ENCODE assay signal across 10 cellular contexts in the genomic region with DNA sequence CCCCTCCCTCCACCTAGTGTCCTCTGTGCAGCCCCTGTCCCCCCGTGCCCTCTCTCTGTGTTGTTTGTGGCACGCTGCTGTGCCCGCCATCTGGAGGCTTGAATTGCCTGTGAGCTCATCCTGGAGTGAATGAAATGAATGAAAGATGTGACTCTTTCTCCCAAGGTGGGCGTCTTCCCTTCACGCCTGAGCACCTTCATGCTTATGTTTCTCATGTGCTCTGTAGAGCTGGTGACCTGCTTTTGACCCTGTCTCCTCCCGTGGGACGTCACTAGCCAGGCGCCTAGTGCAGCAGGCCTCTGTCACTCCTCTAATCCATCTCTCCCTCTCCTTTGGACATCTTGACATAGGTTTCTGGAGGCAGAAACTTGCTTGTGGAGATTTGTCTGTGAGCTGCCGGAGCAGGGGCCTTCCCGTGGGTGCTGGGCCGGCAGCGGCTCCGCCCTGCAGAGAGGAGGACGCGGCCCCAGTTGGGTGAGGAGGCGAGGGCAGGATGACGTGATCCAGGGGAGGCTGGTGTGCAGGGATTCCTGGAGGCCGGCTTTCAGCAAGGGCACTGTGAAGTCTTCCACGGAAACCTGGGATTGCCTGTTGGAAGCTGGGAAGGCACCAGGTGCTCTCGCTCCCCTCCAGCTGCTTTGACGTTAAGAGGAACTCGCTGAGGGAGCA. TPM values are rescaled to one million over a fixed set of nuclear protein-coding genes. Genes with fewer than 3 reads are reported as not detected.
DNase-seq lines count a peak whose midpoint lies in the region; ATAC-seq, FAIRE-seq and TF ChIP-seq lines count a peak whose summit lies in the region.
"Had no signal": no experiment of that assay in that cellular context is flagged by ENCODE, and none has a peak within 500 bp of the region (broad histone marks: within the 10 kb centered on the region; RNA-seq: fewer than 3 reads in every experiment).

No MANE protein-coding gene starts in this region.

- H3K9me3 Mint-ChIP-seq in activated naive CD8-positive, alpha-beta T cell treated with anti-CD3 and anti-CD28 coated beads, Interleukin-2, amount 10 ng/mL, durations not matched to agents 7 days and 5 days: no peaks in the 10 kb centered on the region
- H3K9me3 Mint-ChIP-seq in progenitor cell of endocrine pancreas (ENCODE audit: low read depth): no peaks in the 10 kb centered on the region

- POLR2A ChIA-PET in activated naive CD8-positive, alpha-beta T cell treated with anti-CD3 and anti-CD28 coated beads, Interleukin-2, amount 10 ng/mL, durations not matched to agents 7 days and 5 days (lab: Charles Lee): no interaction called here

- no peak for TF ChIP-seq CTCF in progenitor cell of endocrine pancreas (IDR thresholded peaks at IDR 0.05; ENCODE audit: unreplicated experiment)

- peak overlapping the region; percentile 78 for H3K27ac Mint-ChIP-seq in activated naive CD8-positive, alpha-beta T cell treated with anti-CD3 and anti-CD28 coated beads, Interleukin-2, amount 10 ng/mL, durations not matched to agents 7 days and 5 days
- H3K27ac Mint-ChIP-seq in progenitor cell of endocrine pancreas: peak overlapping the region; percentile 88

- peaks cover 8% of the 10 kb centered on the region for H3K4me1 Mint-ChIP-seq in activated naive CD8-positive, alpha-beta T cell treated with anti-CD3 and anti-CD28 coated beads, Interleukin-2, amount 10 ng/mL, durations not matched to agents 7 days and 5 days
- H3K4me1 Mint-ChIP-seq in progenitor cell of endocrine pancreas (ENCODE audit: low read depth): peaks cover 2% of the 10 kb centered on the region

- ATAC-seq in HG02938 (IDR thresholded peaks at IDR 0.05; ENCODE audit: unreplicated experiment): peak; percentile 55
- no peak for ATAC-seq in activated naive CD8-positive, alpha-beta T cell treated with anti-CD3 and anti-CD28 coated beads, Interleukin-2, amount 10 ng/mL, durations not matched to agents 7 days and 5 days (ENCODE audit: low read depth)

- FAIRE-seq in urothelium cell line (lab: Jason Lieb, UNC) (no peak), H54 (lab: Jason Lieb, UNC) (no peak)
- FAIRE-seq: A549 had no signal

- no peak for TF ChIP-seq POLR2A in H54 (IDR thresholded peaks at IDR 0.05; ENCODE audit: low read depth, low read length)

- H3K4me3 Mint-ChIP-seq in activated naive CD8-positive, alpha-beta T cell treated with anti-CD3 and anti-CD28 coated beads, Interleukin-2, amount 10 ng/mL, durations not matched to agents 7 days and 5 days: no peak overlapping the region
- no peak overlapping the region for H3K4me3 Mint-ChIP-seq in progenitor cell of endocrine pancreas (ENCODE audit: low read depth)

- DNase-seq in NCI-H1417 (lab: John Stamatoyannopoulos, UW): peak; percentile 30 to 71 (median 38)
- DNase-seq in NCI-H1417 treated with DMSO at 0.1 percent for 48 hours (lab: John Stamatoyannopoulos, UW): no peak
- DNase-seq in activated naive CD8-positive, alpha-beta T cell treated with anti-CD3 and anti-CD28 coated beads, Interleukin-2, amount 10 ng/mL, durations not matched to agents 7 days and 5 days: no peak
- DNase-seq in progenitor cell of endocrine pancreas (ENCODE audit: low spot score, unreplicated experiment): no peak
- no peak for DNase-seq in mesenteric fat pad (ENCODE audit: low spot score)
- DNase-seq in urothelium cell line (ENCODE audit: low spot score): no peak
- DNase-seq in H54 (ENCODE audit: insufficient read length, low spot score): no peak

- no peaks in the 10 kb centered on the region for H3K27me3 Mint-ChIP-seq in activated naive CD8-positive, alpha-beta T cell treated with anti-CD3 and anti-CD28 coated beads, Interleukin-2, amount 10 ng/mL, durations not matched to agents 7 days and 5 days
- no peaks in the 10 kb centered on the region for H3K27me3 Mint-ChIP-seq in progenitor cell of endocrine pancreas

- peaks cover 10% of the 10 kb centered on the region for H3K36me3 Mint-ChIP-seq in activated naive CD8-positive, alpha-beta T cell treated with anti-CD3 and anti-CD28 coated beads, Interleukin-2, amount 10 ng/mL, durations not matched to agents 7 days and 5 days
- peaks cover 7% of the 10 kb centered on the region for H3K36me3 Mint-ChIP-seq in progenitor cell of endocrine pancreas (ENCODE audit: insufficient read depth)

RNA-seq across cellular contexts. Expression of gene MUC6, which starts 40.6 kb away (rescaled TPM):
- total RNA-seq in activated naive CD8-positive, alpha-beta T cell treated with anti-CD3 and anti-CD28 coated beads, Interleukin-2, amount 10 ng/mL, durations not matched to agents 7 days and 5 days: not detected
- total RNA-seq in progenitor cell of endocrine pancreas: 1.6 and 1.9 TPM in 2 replicates
- not detected for total RNA-seq in mesenteric fat pad
- total RNA-seq: pulmonary artery endothelial cell had no signal

Comparison
In these comparisons a context has a peak if more than half of its experiments do, and no peak if none do; other contexts are left out.
1. DNase-seq: peak in NCI-H1417 (3 of 3); none in NCI-H1417 treated with DMSO at 0.1 percent for 48 hours (single experiment), activated naive CD8-positive, alpha-beta T cell treated with anti-CD3 and anti-CD28 coated beads, Interleukin-2, amount 10 ng/mL, durations not matched to agents 7 days and 5 days (single experiment), progenitor cell of endocrine pancreas (single experiment), mesenteric fat pad (single experiment), urothelium cell line (single experiment) and H54 (single experiment).